ENCODE assay signal across 21 cellular contexts in genomic region chr10:113002449-113002777, GRCh38.
"Had no signal": no experiment of that assay in that cellular context is flagged by ENCODE, and none has a peak within 500 bp of the region (broad histone marks: within the 10 kb centered on the region; RNA-seq: fewer than 3 reads in every experiment).

No MANE protein-coding gene starts in this region.

- H3K4me1 Mint-ChIP-seq: activated B cell treated with CpG ODN at 0.5 μM for 24 hours had no signal

- H3K9me3 ChIP-seq: body of pancreas, esophagus muscularis mucosa, left ventricle myocardium inferior, upper lobe of right lung had no signal

- H3K36me3 Mint-ChIP-seq: stimulated activated naive B cell treated with anti-CD40 and anti-IgM and Interleukin-4, amounts not matched to agents 10 μg/mL and 1 μg/mL and 100 μg/mL, for 72 hours; T-cell had no signal

- H3K36me3 ChIP-seq: esophagus muscularis mucosa, left ventricle myocardium inferior, upper lobe of right lung had no signal

- H3K4me3 Mint-ChIP-seq: activated B cell treated with CpG ODN at 0.5 μM for 24 hours; activated naive CD4-positive, alpha-beta T cell treated with anti-CD3 and anti-CD28 coated beads for 36 hours; activated T-cell treated with anti-CD3 and anti-CD28 coated beads, Interleukin-2, amount 50 U/mL, for 4 hours; nephron; stimulated activated naive B cell treated with anti-CD40 and anti-IgM and Interleukin-4, amounts not matched to agents 10 μg/mL and 1 μg/mL and 100 μg/mL, for 72 hours; T-cell had no signal

- FAIRE-seq: colon had no signal

- H3K27me3 ChIP-seq: body of pancreas, esophagus muscularis mucosa, upper lobe of right lung had no signal

- H3K27ac Mint-ChIP-seq: activated B cell treated with CpG ODN at 0.5 μM for 24 hours; activated naive CD4-positive, alpha-beta T cell treated with anti-CD3 and anti-CD28 coated beads for 36 hours; activated T-helper 2 cell treated with anti-CD3 and anti-CD28 coated beads, Interferon-gamma antibody, Interleukin-2, Interleukin-4, amounts not matched to agents 10 μg/mL and 5 μg/mL and 100 μg/mL, durations not matched to agents 14 hours and 24 hours and 36 hours; stimulated activated naive B cell treated with anti-CD40 and anti-IgM and Interleukin-4, amounts not matched to agents 10 μg/mL and 1 μg/mL and 100 μg/mL, for 72 hours; T-cell had no signal

- H3K9me3 Mint-ChIP-seq: activated B cell treated with CpG ODN at 0.5 μM for 24 hours; activated naive CD4-positive, alpha-beta T cell treated with anti-CD3 and anti-CD28 coated beads for 36 hours; activated T-cell treated with anti-CD3 and anti-CD28 coated beads, Interleukin-2, amount 50 U/mL, for 4 hours; activated T-helper 2 cell treated with anti-CD3 and anti-CD28 coated beads, Interferon-gamma antibody, Interleukin-2, Interleukin-4, amounts not matched to agents 10 μg/mL and 5 μg/mL and 100 μg/mL, durations not matched to agents 14 hours and 24 hours and 36 hours; nephron; stimulated activated naive B cell treated with anti-CD40 and anti-IgM and Interleukin-4, amounts not matched to agents 10 μg/mL and 1 μg/mL and 100 μg/mL, for 72 hours; T-cell had no signal

- DNase-seq: activated B cell treated with CpG ODN at 0.5 μM for 24 hours; activated CD4-positive, alpha-beta T cell treated with anti-CD3 and anti-CD28 coated beads for 4 hours; activated CD4-positive, alpha-beta T cell treated with anti-CD3 and anti-CD28 coated beads, Interleukin-2, amount 50 U/mL, for 48 hours; activated CD8-positive, alpha-beta memory T cell treated with anti-CD3 and anti-CD28 coated beads, Interleukin-2, amount 50 U/mL, for 48 hours; activated naive CD4-positive, alpha-beta T cell treated with anti-CD3 and anti-CD28 coated beads for 36 hours; activated T-cell treated with anti-CD3 and anti-CD28 coated beads, Interleukin-2, amount 50 U/mL, for 4 hours; body of pancreas; central memory CD4-positive, alpha-beta T cell; kidney glomerular epithelial cell; left ventricle myocardium inferior; stimulated activated CD4-positive, alpha-beta T cell treated with anti-CD3 and anti-CD28 coated beads, Interleukin-15, amount 100 ng/mL, for 24 hours; stimulated activated CD8-positive, alpha-beta memory T cell treated with anti-CD3 and anti-CD28 coated beads, Interleukin-4, amount 100 ng/mL, for 48 hours; stimulated activated naive B cell treated with anti-CD40 and anti-IgM and Interleukin-4, amounts not matched to agents 10 μg/mL and 1 μg/mL and 100 μg/mL, for 72 hours; T-cell; upper lobe of right lung had no signal

- H3K4me3 ChIP-seq: body of pancreas, esophagus muscularis mucosa, left ventricle myocardium inferior, smooth muscle cell, upper lobe of right lung had no signal

- H3K27ac ChIP-seq: left ventricle myocardium inferior, parathyroid adenoma, upper lobe of right lung had no signal
